In the genomic region with DNA sequence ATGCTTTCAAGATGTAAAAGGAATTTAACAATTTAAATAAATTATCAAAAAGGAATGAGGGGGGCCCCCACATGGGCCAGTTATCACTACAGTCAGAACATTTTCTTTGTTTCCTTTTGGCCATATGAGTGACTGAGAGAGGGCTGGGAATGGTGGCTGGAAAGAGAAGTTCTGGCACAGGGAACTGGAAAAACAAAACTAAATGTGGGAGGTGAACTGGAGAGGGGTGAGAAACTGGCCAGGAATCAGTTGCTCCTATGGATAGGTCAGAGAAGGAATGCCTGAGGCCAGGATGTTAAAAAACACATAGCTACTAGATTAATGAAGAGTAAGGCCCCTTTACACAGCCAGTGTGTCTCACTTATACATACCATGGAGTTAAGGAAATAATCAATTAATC, we compare ENCODE assay signal across 13 cellular contexts.
A peak's percentile ranks its signal among the peaks of the same experiment; 100 is the strongest.
DNase-seq lines count a peak whose midpoint lies in the region; ATAC-seq and TF ChIP-seq lines count a peak whose summit lies in the region.
"Had no signal": no experiment of that assay in that cellular context is flagged by ENCODE, and none has a peak within 500 bp of the region (broad histone marks: within the 10 kb centered on the region; RNA-seq: fewer than 3 reads in every experiment).

No MANE protein-coding gene starts in this region.

- DNase-seq in activated CD4-positive, alpha-beta T cell treated with anti-CD3 and anti-CD28 coated beads for 36 hours = no peak
- no peak for DNase-seq in activated CD4-positive, alpha-beta T cell treated with anti-CD3 and anti-CD28 coated beads, Interleukin-2, amount 50 U/mL, for 48 hours
- no peak for DNase-seq in chondrocyte (ENCODE audit: low spot score)
- DNase-seq in lung microvascular endothelial cell (ENCODE audit: low read depth in 2 of 2) = peak; percentile 52 to 96
- DNase-seq in stimulated activated naive CD8-positive, alpha-beta T cell treated with anti-CD3 and anti-CD28 coated beads, Interleukin-15, amount 100 ng/mL, for 72 hours = no peak
- no peak for DNase-seq in posterior cingulate gyrus
- no peak for DNase-seq in ovary
- DNase-seq: kidney; NCI-H1417; stimulated activated naive CD4-positive, alpha-beta T cell treated with Interleukin-2 at 50 U/mL for 16 hours had no signal

- H3K27ac Mint-ChIP-seq in activated CD4-positive, alpha-beta T cell treated with anti-CD3 and anti-CD28 coated beads for 36 hours = peak overlapping the region; percentile 11
- peak overlapping the region; percentile 94 for H3K27ac Mint-ChIP-seq in chondrocyte (ENCODE audit: unreplicated experiment)
- peak overlapping the region; percentile 51 to 85 for H3K27ac Mint-ChIP-seq in stimulated activated naive CD8-positive, alpha-beta T cell treated with anti-CD3 and anti-CD28 coated beads, Interleukin-15, amount 100 ng/mL, for 72 hours
- H3K27ac Mint-ChIP-seq: activated T-helper 2 cell treated with anti-CD3 and anti-CD28 coated beads, Interferon-gamma antibody, Interleukin-2, Interleukin-4, amounts not matched to agents 10 μg/mL and 5 μg/mL and 100 μg/mL, durations not matched to agents 14 hours and 24 hours and 36 hours had no signal

- H3K9me3 ChIP-seq in ovary = no peaks in the 10 kb centered on the region

- H3K4me1 ChIP-seq in ovary (ENCODE audit: insufficient read depth) = peaks cover 42% of the 10 kb centered on the region

- intact Hi-C loops in activated CD4-positive, alpha-beta T cell treated with anti-CD3 and anti-CD28 coated beads for 36 hours (cut with DNase I, micrococcal nuclease) = loop anchor here in 1 of 2 experiments (2.0 kb wide), 1 partner anchor 14 kb away; no protein-coding TSS in a partner anchor
- intact Hi-C loops in posterior cingulate gyrus (cut with DNase I) (no loop called here), ovary (cut with DNase I) (no loop called here)

- no peaks in the 10 kb centered on the region for H3K27me3 Mint-ChIP-seq in activated CD4-positive, alpha-beta T cell treated with anti-CD3 and anti-CD28 coated beads for 36 hours
- no peaks in the 10 kb centered on the region for H3K27me3 Mint-ChIP-seq in chondrocyte (ENCODE audit: low read depth)
- no peaks in the 10 kb centered on the region for H3K27me3 Mint-ChIP-seq in stimulated activated naive CD8-positive, alpha-beta T cell treated with anti-CD3 and anti-CD28 coated beads, Interleukin-15, amount 100 ng/mL, for 72 hours

- H3K36me3 Mint-ChIP-seq in activated CD4-positive, alpha-beta T cell treated with anti-CD3 and anti-CD28 coated beads for 36 hours (ENCODE audit: low read depth) = peaks cover 2% of the 10 kb centered on the region
- no peaks in the 10 kb centered on the region for H3K36me3 Mint-ChIP-seq in chondrocyte (ENCODE audit: low read depth)

- H3K27me3 ChIP-seq in ovary = no peaks in the 10 kb centered on the region

- TF ChIP-seq POLR2A in ovary (IDR thresholded peaks at IDR 0.05) = no peak

- ATAC-seq in activated CD4-positive, alpha-beta T cell treated with anti-CD3 and anti-CD28 coated beads for 36 hours = no peak
- ATAC-seq in stimulated activated naive CD8-positive, alpha-beta T cell treated with anti-CD3 and anti-CD28 coated beads, Interleukin-15, amount 100 ng/mL, for 72 hours = no peak
- ATAC-seq in HG03521 (IDR thresholded peaks at IDR 0.05; ENCODE audit: unreplicated experiment) = no peak

- TF ChIP-seq CTCF in chondrocyte (IDR thresholded peaks at IDR 0.05) (peak; percentile 16), ovary (IDR thresholded peaks at IDR 0.05) (no peak)

- H3K4me1 Mint-ChIP-seq in activated CD4-positive, alpha-beta T cell treated with anti-CD3 and anti-CD28 coated beads for 36 hours = peaks cover 84% of the 10 kb centered on the region
- peaks cover 98% of the 10 kb centered on the region for H3K4me1 Mint-ChIP-seq in chondrocyte (ENCODE audit: low read depth)
- H3K4me1 Mint-ChIP-seq in stimulated activated naive CD8-positive, alpha-beta T cell treated with anti-CD3 and anti-CD28 coated beads, Interleukin-15, amount 100 ng/mL, for 72 hours = peaks cover 84% of the 10 kb centered on the region

- no peak overlapping the region for H3K4me3 Mint-ChIP-seq in activated CD4-positive, alpha-beta T cell treated with anti-CD3 and anti-CD28 coated beads for 36 hours
- H3K4me3 Mint-ChIP-seq in chondrocyte (ENCODE audit: unreplicated experiment) = peak overlapping the region; percentile 26
- H3K4me3 Mint-ChIP-seq in stimulated activated naive CD8-positive, alpha-beta T cell treated with anti-CD3 and anti-CD28 coated beads, Interleukin-15, amount 100 ng/mL, for 72 hours = peak overlapping the region; percentile 22 to 37

- H3K36me3 ChIP-seq in ovary = no peaks in the 10 kb centered on the region

- H3K4me3 ChIP-seq in ovary = no peak overlapping the region

- POLR2A ChIA-PET in activated CD4-positive, alpha-beta T cell treated with anti-CD3 and anti-CD28 coated beads for 36 hours (lab: Charles Lee) = no interaction called here

- H3K27ac ChIP-seq in ovary = no peak overlapping the region
- H3K27ac ChIP-seq: 22Rv1 had no signal

- TF ChIP-seq EP300 in ovary (IDR thresholded peaks at IDR 0.05) = no peak

- CTCF ChIA-PET in activated CD4-positive, alpha-beta T cell treated with anti-CD3 and anti-CD28 coated beads for 36 hours (lab: Charles Lee) = interaction anchor here (0.8 to 2.3 kb wide), 3 partner anchors 8 to 691 kb away, joined by 3 to 10 read pairs (median 3); no protein-coding TSS in a partner anchor

- no peaks in the 10 kb centered on the region for H3K9me3 Mint-ChIP-seq in activated CD4-positive, alpha-beta T cell treated with anti-CD3 and anti-CD28 coated beads for 36 hours (ENCODE audit: low read depth)
- H3K9me3 Mint-ChIP-seq in chondrocyte (ENCODE audit: low read depth) = no peaks in the 10 kb centered on the region
- no peaks in the 10 kb centered on the region for H3K9me3 Mint-ChIP-seq in stimulated activated naive CD8-positive, alpha-beta T cell treated with anti-CD3 and anti-CD28 coated beads, Interleukin-15, amount 100 ng/mL, for 72 hours
- H3K9me3 Mint-ChIP-seq: activated T-helper 2 cell treated with anti-CD3 and anti-CD28 coated beads, Interferon-gamma antibody, Interleukin-2, Interleukin-4, amounts not matched to agents 10 μg/mL and 5 μg/mL and 100 μg/mL, durations not matched to agents 14 hours and 24 hours and 36 hours had no signal

Comparison
In these comparisons a context has a peak if more than half of its experiments do, and no peak if none do; other contexts are left out.
1. DNase-seq: peak in lung microvascular endothelial cell (2 of 2); none in activated CD4-positive, alpha-beta T cell treated with anti-CD3 and anti-CD28 coated beads for 36 hours (single experiment), activated CD4-positive, alpha-beta T cell treated with anti-CD3 and anti-CD28 coated beads, Interleukin-2, amount 50 U/mL, for 48 hours (0 of 2), chondrocyte (single experiment), stimulated activated naive CD8-positive, alpha-beta T cell treated with anti-CD3 and anti-CD28 coated beads, Interleukin-15, amount 100 ng/mL, for 72 hours (0 of 2), posterior cingulate gyrus (0 of 10) and ovary (0 of 5).
2. H3K27ac Mint-ChIP-seq: peak in every context shown above with its lines; median percentile 94 in chondrocyte; 68 in stimulated activated naive CD8-positive, alpha-beta T cell treated with anti-CD3 and anti-CD28 coated beads, Interleukin-15, amount 100 ng/mL, for 72 hours; 11 in activated CD4-positive, alpha-beta T cell treated with anti-CD3 and anti-CD28 coated beads for 36 hours.